Comparison of ENCODE assay signal across 11 cellular contexts in the genomic region with DNA sequence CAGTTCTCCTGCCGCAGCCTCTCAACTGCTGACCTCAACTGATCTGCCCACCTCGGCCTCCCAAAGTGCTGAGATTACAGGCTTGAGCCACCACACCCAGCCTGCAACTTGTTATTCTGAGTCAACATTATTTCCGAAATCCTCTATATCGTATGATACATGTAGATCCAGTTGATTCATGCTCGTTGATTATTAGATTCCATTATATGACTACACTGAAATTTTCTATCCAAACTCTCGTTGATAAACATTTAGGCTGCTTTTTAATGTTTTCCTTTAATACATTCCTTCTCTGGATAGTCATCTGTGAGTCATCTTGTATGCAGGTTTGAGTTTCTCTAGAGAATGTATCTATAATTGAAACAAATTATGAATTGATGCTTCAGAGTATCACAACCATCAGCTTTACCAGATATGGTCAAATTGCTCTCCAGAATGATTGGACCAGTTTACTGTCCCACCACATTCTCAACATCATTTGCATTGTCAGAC. TPM values are rescaled to one million over a fixed set of nuclear protein-coding genes. Genes with fewer than 3 reads are reported as not detected.
DNase-seq lines count a peak whose midpoint lies in the region; ATAC-seq and TF ChIP-seq lines count a peak whose summit lies in the region.
"Had no signal": no experiment of that assay in that cellular context is flagged by ENCODE, and none has a peak within 500 bp of the region (broad histone marks: within the 10 kb centered on the region; RNA-seq: fewer than 3 reads in every experiment).

No MANE protein-coding gene starts in this region.

- no peaks in the 10 kb centered on the region for H3K27me3 ChIP-seq in RWPE2 (ENCODE audit: insufficient read depth, poor library complexity, severe bottlenecking)
- no peaks in the 10 kb centered on the region for H3K27me3 ChIP-seq in esophagus (ENCODE audit: control insufficient read depth in 1 of 2, insufficient read depth in 2 of 2, low read length in 2 of 2)
- H3K27me3 ChIP-seq in trophoblast cell (ENCODE audit: insufficient read depth, low read length), result no peaks in the 10 kb centered on the region
- no peaks in the 10 kb centered on the region for H3K27me3 ChIP-seq in heart left ventricle
- no peaks in the 10 kb centered on the region for H3K27me3 ChIP-seq in gastrocnemius medialis

- no peak overlapping the region for H3K9ac ChIP-seq in trophoblast cell (ENCODE audit: low read length)

- H3K79me1 ChIP-seq in trophoblast cell (ENCODE audit: low read length), result peaks cover 8% of the 10 kb centered on the region

- DNase-seq in Daoy (ENCODE audit: low read depth) (peak; percentile 47), RWPE2 (ENCODE audit: low spot score) (peak; percentile 70), trophoblast cell (peak; percentile 56 to 85), heart left ventricle (no peak), gastrocnemius medialis (no peak), NCI-H187 treated with DMSO at 0.1 percent for 48 hours (lab: John Stamatoyannopoulos, UW) (no peak)
- DNase-seq: aorta, Karpas-422, NCI-H526 treated with DMSO at 0.1 percent for 48 hours had no signal

- H3K79me2 ChIP-seq in trophoblast cell (ENCODE audit: control insufficient read depth, insufficient read depth, low read length, poor library complexity), result peaks cover 12% of the 10 kb centered on the region

- no peak overlapping the region for H4K12ac ChIP-seq in trophoblast cell (ENCODE audit: low read depth, low read length)

- H3K4me3 ChIP-seq in RWPE2 (ENCODE audit: severe bottlenecking) (no peak overlapping the region), esophagus (ENCODE audit: low read depth in 1 of 2, low read length in 2 of 2) (no peak overlapping the region), trophoblast cell (ENCODE audit: low read depth, low read length) (no peak overlapping the region), heart left ventricle (no peak overlapping the region), gastrocnemius medialis (no peak overlapping the region)

- peak overlapping the region; percentile 64 for H3K4ac ChIP-seq in trophoblast cell (ENCODE audit: low read depth, low read length)

- intact Hi-C loops in heart left ventricle (cut with DNase I), result loop anchor here in 4 of 10 donors (5.0 to 10.0 kb wide), 4 partner anchors 72 to 144 kb away; a partner anchor contains a TSS
- intact Hi-C loops in gastrocnemius medialis (cut with DNase I; ENCODE audit: low total_unique reads), result no loop called here

- no peak overlapping the region for H3K18ac ChIP-seq in trophoblast cell (ENCODE audit: low read length)

- no peak overlapping the region for H2AK5ac ChIP-seq in trophoblast cell (ENCODE audit: low read length)

- TF ChIP-seq POLR2A in heart left ventricle (IDR thresholded peaks at IDR 0.05) (no peak), gastrocnemius medialis (IDR thresholded peaks at IDR 0.05) (no peak)

- H3K36me3 ChIP-seq in RWPE2 (ENCODE audit: low read depth) (peaks cover 61% of the 10 kb centered on the region), esophagus (ENCODE audit: control insufficient read depth in 2 of 2, insufficient read depth in 2 of 2, low read length in 1 of 2) (no peaks in the 10 kb centered on the region), trophoblast cell (ENCODE audit: control insufficient read depth in 1 of 2, insufficient read depth in 2 of 2, low read length in 2 of 2) (peaks cover 4 to 6% of the 10 kb centered on the region in 2 experiments), heart left ventricle (peaks cover 0 to 35% (median 24%) of the 10 kb centered on the region in 9 donors), gastrocnemius medialis (peaks cover 0 to 22% of the 10 kb centered on the region in 2 donors)

- no peak for TF ChIP-seq CTCF in RWPE2 (IDR thresholded peaks at IDR 0.05; ENCODE audit: poor library complexity, severe bottlenecking)
- no peak for TF ChIP-seq CTCF in heart left ventricle (IDR thresholded peaks at IDR 0.05)
- TF ChIP-seq CTCF in gastrocnemius medialis (IDR thresholded peaks at IDR 0.05 in 4 of 5, conservative IDR thresholded peaks at IDR 0.05 in 1 of 5), result no peak

- H4K91ac ChIP-seq in trophoblast cell (ENCODE audit: low read depth, low read length), result no peak overlapping the region

- no peak overlapping the region for H3K14ac ChIP-seq in trophoblast cell (ENCODE audit: low read length)

- H3K4me1 ChIP-seq in RWPE2 (ENCODE audit: insufficient read depth, poor library complexity, severe bottlenecking) (peaks cover 40% of the 10 kb centered on the region), esophagus (ENCODE audit: control insufficient read depth in 2 of 2, insufficient read depth in 2 of 2, low read length in 1 of 2) (peaks cover 0 to 3% of the 10 kb centered on the region in 2 donors), trophoblast cell (ENCODE audit: control insufficient read depth in 1 of 2, insufficient read depth in 2 of 2, low read length in 2 of 2) (peaks cover 0 to 3% of the 10 kb centered on the region in 2 experiments), heart left ventricle (peaks cover 3 to 31% (median 17%) of the 10 kb centered on the region in 12 donors), gastrocnemius medialis (peaks cover 28 to 29% of the 10 kb centered on the region in 2 donors)

- 50 to 63% methylated on average over 6 of the region's 6 CpGs for WGBS in esophagus, 2 donors
- no CpG with 5 or more reads among the region's 6 CpGs for WGBS in trophoblast cell (ENCODE audit: extremely low coverage, insufficient coverage, insufficient read length)
- WGBS in heart left ventricle, 4 donors, result 90 to 93% (median 92%) methylated on average over 6 of the region's 6 CpGs

- H3K4me2 ChIP-seq in trophoblast cell (ENCODE audit: low read length), result no peak overlapping the region

- no peak overlapping the region for H2BK120ac ChIP-seq in trophoblast cell (ENCODE audit: insufficient read depth, low read length, poor library complexity)

- peak overlapping the region; percentile 78 for H3K27ac ChIP-seq in RWPE2 (ENCODE audit: poor library complexity, severe bottlenecking)
- peak overlapping the region; percentile 34 to 53 for H3K27ac ChIP-seq in esophagus (ENCODE audit: low read depth in 2 of 2, low read length in 1 of 2)
- no peak overlapping the region for H3K27ac ChIP-seq in trophoblast cell (ENCODE audit: low read depth, low read length)
- no peak overlapping the region for H3K27ac ChIP-seq in heart left ventricle
- H3K27ac ChIP-seq in gastrocnemius medialis, result no peak overlapping the region

- no peak overlapping the region for H3K23ac ChIP-seq in trophoblast cell (ENCODE audit: low read length)

- H3K9me3 ChIP-seq in RWPE2 (ENCODE audit: severe bottlenecking) (no peaks in the 10 kb centered on the region), esophagus (ENCODE audit: control insufficient read depth in 2 of 2, insufficient read depth in 1 of 2, low read depth in 1 of 2, low read length in 1 of 2) (no peaks in the 10 kb centered on the region), trophoblast cell (ENCODE audit: insufficient read depth, low read depth, low read length) (no peaks in the 10 kb centered on the region), heart left ventricle (no peaks in the 10 kb centered on the region), gastrocnemius medialis (no peaks in the 10 kb centered on the region)

- H4K8ac ChIP-seq in trophoblast cell (ENCODE audit: low read depth, low read length), result no peak overlapping the region

- in situ Hi-C loops in gastrocnemius medialis (cut with MboI; ENCODE audit: low sequenced_read_pairs in 4 of 4), result loop anchor here in 1 of 4 donors (10.0 kb wide), 1 partner anchor 96 kb away; a partner anchor contains a TSS

- ATAC-seq in RWPE2 (ENCODE audit: low read depth), result peak; percentile 73
- ATAC-seq in heart left ventricle, result no peak
- ATAC-seq in gastrocnemius medialis, result no peak
- ATAC-seq in GM21717 (IDR thresholded peaks at IDR 0.05; ENCODE audit: unreplicated experiment), result no peak

- no peak overlapping the region for H2AFZ ChIP-seq in trophoblast cell (ENCODE audit: insufficient read depth, low read length, poor library complexity)

- no peak overlapping the region for H2BK5ac ChIP-seq in trophoblast cell (ENCODE audit: low read depth, low read length, poor library complexity)

- H2BK12ac ChIP-seq in trophoblast cell (ENCODE audit: low read length), result no peak overlapping the region

RNA-seq across cellular contexts. Expression of a gene that starts 4.1 kb away (rescaled TPM):
- total RNA-seq in Daoy (2014; rRNA removed; shearing (Covaris generic)), result 89.8 and 91.9 TPM in 2 replicates
- polyA plus RNA-seq in esophagus (10 to 100 TPM; 37.4 to 52.5 TPM), heart left ventricle (10 to 100 TPM; 11.6 to 21.1 TPM)
- 112 and 122 TPM in 2 replicates for polyA plus RNA-seq in trophoblast cell (2013)
- total RNA-seq in heart left ventricle (10 to 100 TPM in 7 of 9 donors, 1 to 10 TPM in 2; 9.6 to 23.1 (median 14.5) TPM), gastrocnemius medialis (10 to 100 TPM; 23.4 to 31.6 (median 28.0) TPM)

RNA-seq across cellular contexts. Expression of a gene that starts 49.4 kb away (rescaled TPM):
- total RNA-seq in Daoy (2014; rRNA removed; shearing (Covaris generic)), result 65.7 and 66.2 TPM in 2 replicates
- polyA plus RNA-seq in esophagus, result 1 to 10 TPM; 7.2 to 8.4 TPM
- polyA plus RNA-seq in trophoblast cell (2013), result 23.9 and 25.7 TPM in 2 replicates
- total RNA-seq in heart left ventricle, result 1 to 10 TPM; 1.1 to 6.9 (median 2.7) TPM
- 1 to 10 TPM; 2.0 to 3.8 TPM for polyA plus RNA-seq in heart left ventricle
- total RNA-seq in gastrocnemius medialis, result 1 to 10 TPM in 3 of 4 donors, under 1 TPM in 1; 0.87 to 4.9 (median 1.8) TPM

Comparison
In these comparisons a context has a peak if more than half of its experiments do, and no peak if none do; other contexts are left out.
1. DNase-seq: peak in Daoy (single experiment), RWPE2 (single experiment) and trophoblast cell (2 of 2); none in heart left ventricle (0 of 5), gastrocnemius medialis (0 of 2) and NCI-H187 treated with DMSO at 0.1 percent for 48 hours (single experiment).
2. H3K27ac ChIP-seq: peak in RWPE2 (single experiment) and esophagus (2 of 2); none in trophoblast cell (single experiment), heart left ventricle (0 of 12) and gastrocnemius medialis (0 of 4).